ENCODE assay signal across 20 cellular contexts in the genomic region with DNA sequence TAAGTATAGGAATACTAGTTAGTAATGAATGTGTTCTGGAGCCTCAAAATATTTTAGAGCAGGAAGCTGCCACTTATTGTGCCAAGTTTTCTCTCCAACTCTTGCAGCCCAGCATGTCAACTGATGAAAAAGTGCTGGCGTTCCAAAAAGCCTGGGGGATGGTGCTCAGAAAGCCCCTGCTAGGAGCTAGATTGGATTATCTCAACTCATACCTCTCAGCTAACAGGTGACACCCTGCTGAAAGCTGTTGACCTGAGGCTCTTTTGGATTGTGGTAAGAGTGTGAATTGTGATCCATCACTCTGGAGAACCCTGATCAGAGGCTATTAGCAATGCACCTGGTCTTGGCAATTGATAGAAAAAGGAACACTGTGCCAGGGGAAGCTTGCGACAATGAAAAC.
"Had no signal": no experiment of that assay in that cellular context is flagged by ENCODE, and none has a peak within 500 bp of the region (broad histone marks: within the 10 kb centered on the region; RNA-seq: fewer than 3 reads in every experiment).

No MANE protein-coding gene starts in this region.

- H3K27me3 ChIP-seq: esophagus muscularis mucosa, heart right ventricle, neutrophil, pancreas, right lobe of liver, tibial nerve had no signal

- ATAC-seq: heart right ventricle, pancreas, right lobe of liver had no signal

- H3K36me3 Mint-ChIP-seq: activated naive CD8-positive, alpha-beta T cell; immature natural killer cell had no signal

- H3K27ac ChIP-seq: esophagus muscularis mucosa, heart right ventricle, left ventricle myocardium inferior, neutrophil, pancreas, right lobe of liver, tibial nerve, WERI-Rb-1 had no signal

- H3K27ac Mint-ChIP-seq: activated naive CD8-positive, alpha-beta T cell; activated T-helper 1 cell treated with anti-CD3 and anti-CD28 coated beads, Interleukin-12 subunit alpha, Interleukin-12 subunit beta, Interleukin-2, Interleukin-4 antibody, amounts not matched to agents 30 ng/mL and 10 ng/mL and 1 ng/mL, durations not matched to agents 14 hours and 24 hours and 36 hours; immature natural killer cell; stimulated activated naive CD8-positive, alpha-beta T cell treated with anti-CD3 and anti-CD28 coated beads, Interleukin-15, Interleukin-2, amounts not matched to agents 100 ng/mL and 50 ng/mL, for 24 hours had no signal

- DNase-seq: activated CD4-positive, alpha-beta T cell treated with anti-CD3 and anti-CD28 coated beads, Interleukin-2, amount 50 U/mL, for 4 hours; activated gamma-delta T cell treated with Interleukin-2 at 50 U/mL for 16 hours; effector CD4-positive, alpha-beta T cell; heart right ventricle; immature natural killer cell; kidney glomerular epithelial cell; left ventricle myocardium inferior; mammary epithelial cell; pancreas; right lobe of liver; small intestine; stimulated activated CD4-positive, alpha-beta T cell treated with anti-CD3 and anti-CD28 coated beads, Interleukin-15, amount 100 ng/mL, for 24 hours; stimulated activated CD4-positive, alpha-beta T cell treated with anti-CD3 and anti-CD28 coated beads, Interleukin-2, amount 100 ng/mL, for 48 hours; WERI-Rb-1 had no signal

- H3K4me3 Mint-ChIP-seq: activated naive CD8-positive, alpha-beta T cell; activated T-helper 1 cell treated with anti-CD3 and anti-CD28 coated beads, Interleukin-12 subunit alpha, Interleukin-12 subunit beta, Interleukin-2, Interleukin-4 antibody, amounts not matched to agents 30 ng/mL and 10 ng/mL and 1 ng/mL, durations not matched to agents 14 hours and 24 hours and 36 hours; immature natural killer cell; stimulated activated naive CD8-positive, alpha-beta T cell treated with anti-CD3 and anti-CD28 coated beads, Interleukin-15, Interleukin-2, amounts not matched to agents 100 ng/mL and 50 ng/mL, for 24 hours had no signal

- H3K4me3 ChIP-seq: esophagus muscularis mucosa, heart right ventricle, left ventricle myocardium inferior, pancreas, right lobe of liver, tibial nerve had no signal

- H3K9me3 ChIP-seq: esophagus muscularis mucosa, heart right ventricle, left ventricle myocardium inferior, neutrophil, pancreas, right lobe of liver, tibial nerve had no signal

- H3K36me3 ChIP-seq: esophagus muscularis mucosa, heart right ventricle, left ventricle myocardium inferior, neutrophil, pancreas, right lobe of liver, tibial nerve, WERI-Rb-1 had no signal

- H3K4me1 ChIP-seq: esophagus muscularis mucosa, heart right ventricle, left ventricle myocardium inferior, pancreas, right lobe of liver, tibial nerve had no signal

- H3K4me1 Mint-ChIP-seq: immature natural killer cell had no signal

- H3K27me3 Mint-ChIP-seq: activated naive CD8-positive, alpha-beta T cell; stimulated activated naive CD8-positive, alpha-beta T cell treated with anti-CD3 and anti-CD28 coated beads, Interleukin-15, Interleukin-2, amounts not matched to agents 100 ng/mL and 50 ng/mL, for 24 hours had no signal
